33 cellular contexts compared by ENCODE assay signal in the genomic region with DNA sequence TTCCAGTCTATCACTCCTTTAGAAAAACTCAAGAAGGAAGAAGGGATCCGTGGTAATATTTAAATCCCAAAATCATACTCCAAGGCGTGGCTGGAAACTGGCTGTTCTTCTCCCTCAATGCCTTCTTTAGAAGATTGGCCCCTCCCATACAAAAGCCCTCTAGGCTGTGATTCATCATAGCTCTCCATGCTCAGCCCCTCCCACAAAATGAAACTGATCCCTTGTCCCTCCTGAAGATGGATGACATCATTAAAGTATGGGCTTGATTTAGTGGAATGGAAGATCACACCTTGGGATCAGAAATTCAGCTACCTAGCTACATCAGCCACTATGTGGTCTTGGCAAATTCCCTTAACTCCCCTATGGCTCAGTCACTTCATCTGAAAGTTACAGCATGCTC. TPM values are rescaled to one million over a fixed set of nuclear protein-coding genes. Genes with fewer than 3 reads are reported as not detected.
DNase-seq lines count a peak whose midpoint lies in the region; ATAC-seq, FAIRE-seq and TF ChIP-seq lines count a peak whose summit lies in the region.
"Had no signal": no experiment of that assay in that cellular context is flagged by ENCODE, and none has a peak within 500 bp of the region (broad histone marks: within the 10 kb centered on the region; RNA-seq: fewer than 3 reads in every experiment).

No MANE protein-coding gene starts in this region.

- in situ Hi-C loops in GM12878 (cut with MboI): no loop called here

- no peak for ATAC-seq in GM12878
- no peak for ATAC-seq in HG03520 (IDR thresholded peaks at IDR 0.05; ENCODE audit: unreplicated experiment)
- no peak for ATAC-seq in GM19397 (IDR thresholded peaks at IDR 0.05; ENCODE audit: unreplicated experiment)
- ATAC-seq: HCT116; left ventricle myocardium superior; stimulated activated naive CD8-positive, alpha-beta T cell treated with anti-CD3 and anti-CD28 coated beads, Interleukin-15, Interleukin-2, amounts not matched to agents 100 U/mL and 50 U/mL, for 24 hours had no signal

- H4K20me1 ChIP-seq in GM12878 (ENCODE audit: control insufficient read depth, insufficient read depth) (no peaks in the 10 kb centered on the region), keratinocyte (ENCODE audit: control insufficient read depth, extremely low read depth, insufficient read depth, low read length) (no peaks in the 10 kb centered on the region)

- SMC1A ChIA-PET in GM12878 (lab: Charles Lee; ENCODE audit: uncharacterized antibody, unreplicated experiment): interaction anchor here (0.8 to 1.4 kb wide), 8 partner anchors 18 to 1037 kb away, joined by 3 to 6 read pairs (median 3); no protein-coding TSS in a partner anchor

- no peak for TF ChIP-seq CTCF in GM12878 (IDR thresholded peaks at IDR 0.05 in 2 of 3, conservative IDR thresholded peaks at IDR 0.05 in 1 of 3; ENCODE audit: control insufficient read depth in 2 of 3, extremely low read depth in 1 of 3, insufficient read depth in 1 of 3, low read depth in 3 of 3, low read length in 3 of 3)
- no peak for TF ChIP-seq CTCF in keratinocyte (optimal IDR thresholded peaks at IDR 0.05 in 1 of 3, IDR thresholded peaks at IDR 0.05 in 1 of 3, conservative IDR thresholded peaks at IDR 0.05 in 1 of 3; ENCODE audit: extremely low read depth in 1 of 3, insufficient read depth in 2 of 3, low read length in 3 of 3)

- peaks cover 3% of the 10 kb centered on the region; the same call in 1 of the 2 replicates for H3K4me1 ChIP-seq in GM12878 (ENCODE audit: control insufficient read depth, insufficient read depth, low read length)
- H3K4me1 ChIP-seq in keratinocyte (ENCODE audit: control insufficient read depth, extremely low read depth, insufficient read depth, low read length): peaks cover 10% of the 10 kb centered on the region

- WGBS in GM12878 (ENCODE audit: insufficient coverage, insufficient replicate concordance, low lambda C conversion rate, missing lambda C conversion rate): 0% methylated on average over 2 of the region's 2 CpGs

- dilution Hi-C loops in keratinocyte (cut with MboI; ENCODE audit: extremely low pct_ligation_motif_present, low sequenced_read_pairs): no loop called here

- H3K4me2 ChIP-seq in GM12878 (ENCODE audit: control insufficient read depth, insufficient read depth) (no peak overlapping the region), keratinocyte (ENCODE audit: control insufficient read depth, extremely low read depth, insufficient read depth, low read depth, low read length) (peak overlapping the region; percentile 69)
- H3K4me2 ChIP-seq: PC-9, smooth muscle cell had no signal

- no peak for FAIRE-seq in GM12878 (lab: Jason Lieb, UNC)
- peak; percentile 75 for FAIRE-seq in keratinocyte (lab: Jason Lieb, UNC)
- FAIRE-seq: colon, islet of Langerhans had no signal

- POLR2A ChIA-PET in GM12878 (lab: Charles Lee): no interaction called here

- no peaks in the 10 kb centered on the region for H3K79me2 ChIP-seq in GM12878 (ENCODE audit: control insufficient read depth, insufficient read depth, low read length)
- H3K79me2 ChIP-seq in keratinocyte (ENCODE audit: control insufficient read depth, insufficient read depth, low read length): no peaks in the 10 kb centered on the region

- TF ChIP-seq RAD21 in GM12878 (IDR thresholded peaks at IDR 0.05; ENCODE audit: insufficient read depth, low read depth, low read length): no peak

- H3K27me3 ChIP-seq in MG63: peaks cover 15% of the 10 kb centered on the region
- peaks cover 3% of the 10 kb centered on the region in 2 experiments; a peak in 3 of 4 replicates for H3K27me3 ChIP-seq in GM12878 (replicated peaks in 1 of 2; ENCODE audit: control insufficient read depth in 2 of 2, insufficient read depth in 2 of 2, low read length in 1 of 2)
- peaks cover 32% of the 10 kb centered on the region for H3K27me3 ChIP-seq in keratinocyte (ENCODE audit: control insufficient read depth, extremely low read depth, insufficient read depth, low read length)

- H3K9me1 ChIP-seq in keratinocyte (ENCODE audit: control insufficient read depth, extremely low read depth, insufficient read depth, low read length): no peaks in the 10 kb centered on the region

- H3K9ac ChIP-seq in GM12878 (ENCODE audit: control insufficient read depth, insufficient read depth, low read length) (no peak overlapping the region), keratinocyte (ENCODE audit: control insufficient read depth, extremely low read depth, insufficient read depth, low read length) (no peak overlapping the region)

- H3K9me3 ChIP-seq in MG63: peaks cover 2% of the 10 kb centered on the region; the same call in 1 of the 2 replicates
- H3K9me3 ChIP-seq in GM12878 (replicated peaks; ENCODE audit: control insufficient read depth, insufficient read depth, low read length): peaks cover 1% of the 10 kb centered on the region; the same call in 1 of the 3 replicates
- no peaks in the 10 kb centered on the region for H3K9me3 ChIP-seq in keratinocyte (ENCODE audit: control insufficient read depth, low read depth, low read length)
- H3K9me3 ChIP-seq: neutrophil, right atrium auricular region, uterus had no signal

- CTCF ChIA-PET in GM12878 (lab: Yijun Ruan, JAX): interaction anchor here (0.8 to 6.9 kb wide), 4 partner anchors 22 to 920 kb away, joined by 3 to 80 read pairs (median 4); no protein-coding TSS in a partner anchor

- H2AFZ ChIP-seq in GM12878 (ENCODE audit: control insufficient read depth, low read depth, low read length): no peak overlapping the region
- peak overlapping the region; percentile 26 for H2AFZ ChIP-seq in keratinocyte (ENCODE audit: control insufficient read depth, low read length)
- H2AFZ ChIP-seq: PC-9 had no signal

- no peak for TF ChIP-seq EP300 in GM12878 (IDR thresholded peaks at IDR 0.05; ENCODE audit: borderline replicate concordance in 1 of 2, control insufficient read depth in 1 of 2, low read depth in 2 of 2, low read length in 2 of 2)

- RAD21 ChIA-PET in GM12878 (lab: Charles Lee; ENCODE audit: unreplicated experiment): interaction anchor here (0.8 to 2.3 kb wide), 3 partner anchors 71 to 208 kb away, joined by 3 to 9 read pairs (median 3); no protein-coding TSS in a partner anchor

- H3K36me3 ChIP-seq in MG63 (no peaks in the 10 kb centered on the region), GM12878 (ENCODE audit: control insufficient read depth in 2 of 2, insufficient read depth in 2 of 2, low read length in 1 of 2) (no peaks in the 10 kb centered on the region), keratinocyte (ENCODE audit: control insufficient read depth in 2 of 2, extremely low read depth in 1 of 2, insufficient read depth in 2 of 2, low read length in 2 of 2) (no peaks in the 10 kb centered on the region)
- H3K36me3 ChIP-seq: neutrophil, right atrium auricular region, uterus had no signal

- peak; percentile 69 for DNase-seq in Daoy (ENCODE audit: low read depth)
- DNase-seq in MG63: peak; percentile 28
- DNase-seq in GM12878 (ENCODE audit: low read depth, low spot score): no peak
- peak; percentile 44 for DNase-seq in keratinocyte (ENCODE audit: low read depth, low spot score)
- DNase-seq in NCI-H2171 treated with DMSO at 0.1 percent for 48 hours (lab: John Stamatoyannopoulos, UW): no peak
- no peak for DNase-seq in stimulated activated CD4-positive, alpha-beta T cell treated with anti-CD3 and anti-CD28 coated beads, Interleukin-2, amount 100 ng/mL, for 24 hours
- DNase-seq: activated CD4-positive, alpha-beta memory T cell treated with anti-CD3 and anti-CD28 coated beads, Interleukin-2, amount 10 ng/mL, durations not matched to agents 7 days and 5 days; activated CD8-positive, alpha-beta memory T cell treated with anti-CD3 and anti-CD28 coated beads, Interleukin-2, amount 50 U/mL, for 4 hours; activated naive CD4-positive, alpha-beta T cell treated with anti-CD3 and anti-CD28 coated beads for 36 hours; CD4-positive, alpha-beta memory T cell; DMS 273 treated with DMSO at 0.1 percent for 48 hours; effector CD4-positive, alpha-beta T cell; left ventricle myocardium superior; midbrain; naive B cell; NCI-H1105; NCI-H1930; NCI-H69; PC-9; posterior cingulate gyrus; SHP77; stimulated activated naive CD8-positive, alpha-beta T cell treated with anti-CD3 and anti-CD28 coated beads, Interleukin-15, Interleukin-2, amounts not matched to agents 100 U/mL and 50 U/mL, for 24 hours; uterus had no signal

- H3K27ac ChIP-seq in GM12878 (ENCODE audit: control insufficient read depth, insufficient read depth): no peak overlapping the region
- H3K27ac ChIP-seq in keratinocyte (ENCODE audit: control insufficient read depth, insufficient read depth, low read length): no peak overlapping the region
- H3K27ac ChIP-seq: epithelial cell of prostate, neutrophil, PC-9, right atrium auricular region, uterus had no signal

- H3K4me3 ChIP-seq in MG63 (no peak overlapping the region), GM12878 (no peak overlapping the region), keratinocyte (ENCODE audit: control insufficient read depth in 2 of 3, extremely low read depth in 1 of 3, insufficient read depth in 2 of 3, low read depth in 1 of 3, low read length in 3 of 3) (no peak overlapping the region)
- H3K4me3 ChIP-seq: PC-9, right atrium auricular region, smooth muscle cell, uterus had no signal

- TF ChIP-seq POLR2A in GM12878 (IDR thresholded peaks at IDR 0.05; ENCODE audit: low read depth, low read length): no peak

- intact Hi-C loops in GM12878 (cut with micrococcal nuclease; ENCODE audit: unreplicated experiment): no loop called here

- BruUV-seq in GM12878 (replicated peaks; lab: Mats Ljungman, UMichigan): no TSS peak

RNA-seq across cellular contexts. Expression of a gene that starts 4.1 kb away (rescaled TPM):
- 2.7 and 4.8 TPM in 2 replicates for total RNA-seq in Daoy (2014; rRNA removed; shearing (Covaris generic))
- total RNA-seq in MG63 (2014; rRNA removed; shearing (Covaris generic); ENCODE audit: low replicate concordance): not detected in 2 replicates
- 17.4 and 19.2 TPM in 2 replicates for total RNA-seq in GM12878 (2013; cell fraction: nucleolus; rRNA removed)
- 7.5 and 9.4 TPM in 2 replicates for total RNA-seq in GM12878 (2014; rRNA removed)
- total RNA-seq in GM12878 (2014; rRNA removed; fragmentation: Illumina TruSeq; extraction: Trizol): 8.0 and 9.2 TPM in 2 replicates
- 11.2 and 13.3 TPM in 2 replicates for total RNA-seq in GM12878 (2021)
- 0.63 TPM for polyA plus RNA-seq in GM12878 (2011; ENCODE audit: low read depth)
- polyA plus RNA-seq in GM12878 (2011; rRNA removed): 7.6 and 7.8 TPM in 2 replicates
- polyA plus RNA-seq in GM12878 (2011; cell fraction: cytosol; rRNA removed): 5.2 and 5.9 TPM in 2 replicates
- 13.5 and 14.2 TPM in 2 replicates for polyA plus RNA-seq in GM12878 (2011; cell fraction: nucleus; rRNA removed)
- 0.56 and 1.2 TPM in 2 replicates for polyA plus RNA-seq in GM12878 (2012)
- 7.9 and 8.2 TPM in 2 replicates for polyA plus RNA-seq in GM12878 (2014; fragmentation: Illumina TruSeq; extraction: Trizol)
- 1 to 10 TPM; 2.4 to 2.5 TPM for polyA plus RNA-seq in GM12878 (2014; fragmentation: Nextera tagmentation; extraction: Ambion mirVana)
- 5.7 and 7.0 TPM in 2 replicates for polyA plus RNA-seq in GM12878 (2014; rRNA removed)
- polyA plus RNA-seq in GM12878 (2016; fragmentation: Nextera tagmentation; extraction: Ambion mirVana): 1 to 10 TPM; 4.0 TPM
- polyA minus RNA-seq in GM12878 (2011; rRNA and poly(A)+ RNA removed): 34.1 and 43.9 TPM in 2 replicates
- polyA minus RNA-seq in GM12878 (2011; cell fraction: cytosol; rRNA and poly(A)+ RNA removed): 6.0 and 6.3 TPM in 2 replicates
- polyA minus RNA-seq in GM12878 (2011; cell fraction: nucleus; rRNA and poly(A)+ RNA removed): 27.1 and 40.9 TPM in 2 replicates
- polyA plus RNA-seq in keratinocyte: 0.01 TPM in 1 of 3 replicates, not detected in the others
- polyA plus RNA-seq in keratinocyte (2011; ENCODE audit: low read depth): not detected
- polyA plus RNA-seq in keratinocyte (2011; cell fraction: cytosol; rRNA removed): not detected in 2 replicates
- 0.01 TPM in 1 of 2 replicates, not detected in the other for polyA plus RNA-seq in keratinocyte (2011; cell fraction: nucleus; rRNA removed)
- polyA plus RNA-seq in keratinocyte (2012; ENCODE audit: low replicate concordance): not detected in 2 replicates
- 0.19 TPM in 1 of 3 replicates, not detected in the others for polyA minus RNA-seq in keratinocyte
- polyA minus RNA-seq in keratinocyte (2011; cell fraction: cytosol; rRNA and poly(A)+ RNA removed): not detected
- polyA minus RNA-seq in keratinocyte (2011; cell fraction: nucleus; rRNA and poly(A)+ RNA removed): 0.54 TPM in 1 of 2 replicates, not detected in the other
- total RNA-seq: activated CD4-positive, alpha-beta memory T cell treated with anti-CD3 and anti-CD28 coated beads, Interleukin-2, amount 10 ng/mL, durations not matched to agents 7 days and 5 days; activated naive CD4-positive, alpha-beta T cell treated with anti-CD3 and anti-CD28 coated beads for 36 hours; CD4-positive, alpha-beta memory T cell; PC-9; T-helper 2 cell treated with Interferon-gamma antibody and Interleukin-4, amounts not matched to agents 100 ng/mL and 5 ng/mL, for 36 hours had no signal
- polyA plus RNA-seq: CD4-positive, alpha-beta memory T cell had no signal

Comparison
In these comparisons a context has a peak if more than half of its experiments do, and no peak if none do; other contexts are left out.
1. DNase-seq: peak in Daoy (single experiment), MG63 (single experiment) and keratinocyte (single experiment); none in GM12878 (single experiment), NCI-H2171 treated with DMSO at 0.1 percent for 48 hours (single experiment) and stimulated activated CD4-positive, alpha-beta T cell treated with anti-CD3 and anti-CD28 coated beads, Interleukin-2, amount 100 ng/mL, for 24 hours (0 of 2).